In the genomic region with DNA sequence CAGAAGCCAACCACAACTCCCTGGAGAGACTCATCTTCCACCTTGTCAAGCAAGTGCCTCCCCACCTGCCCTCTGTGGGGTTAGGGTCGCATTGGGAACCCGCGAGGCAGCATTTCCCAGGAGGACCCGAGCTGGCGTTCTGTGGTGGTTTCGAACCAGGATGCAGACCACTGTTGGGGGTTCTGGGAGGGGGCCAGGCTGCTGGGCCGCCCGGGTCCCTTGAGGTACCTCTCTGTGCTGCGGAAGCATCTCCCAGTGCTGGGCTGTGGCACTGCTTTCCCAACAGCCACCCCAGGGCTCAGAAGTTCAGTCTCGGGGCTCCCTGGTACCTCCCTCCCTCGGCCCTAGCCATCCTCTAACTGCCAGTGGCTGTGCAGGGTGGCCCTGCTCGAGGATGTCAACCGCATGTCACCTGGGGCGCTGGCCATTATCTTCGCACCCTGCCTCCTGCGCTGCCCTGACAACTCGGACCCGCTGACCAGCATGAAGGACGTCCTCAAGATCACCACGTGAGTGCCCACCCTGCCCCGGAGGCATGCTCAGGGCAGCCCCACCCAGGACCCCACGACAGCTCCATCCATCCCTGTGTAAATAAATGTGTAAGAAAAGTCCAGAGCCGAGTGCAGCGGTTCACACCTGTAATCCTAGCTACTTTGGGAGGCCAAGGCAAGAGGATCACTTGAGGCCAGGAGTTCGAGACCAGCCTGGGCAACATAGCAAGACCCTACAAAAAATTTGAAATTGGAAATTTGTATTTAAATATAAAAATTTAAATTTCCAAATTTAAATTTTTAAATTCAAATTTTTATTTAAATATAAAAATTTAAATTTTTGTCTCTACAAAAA, we compare ENCODE assay signal across 29 cellular contexts. TPM values are rescaled to one million over a fixed set of nuclear protein-coding genes. Genes with fewer than 3 reads are reported as not detected.
"Had no signal": no experiment of that assay in that cellular context is flagged by ENCODE, and none has a peak within 500 bp of the region (broad histone marks: within the 10 kb centered on the region; RNA-seq: fewer than 3 reads in every experiment).

No MANE protein-coding gene starts in this region.

- H3K4me1 ChIP-seq: breast epithelium, testis had no signal

- H3K27ac Mint-ChIP-seq: activated naive CD8-positive, alpha-beta T cell treated with anti-CD3 and anti-CD28 coated beads for 36 hours; nephron progenitor cell; type B pancreatic cell had no signal

- H3K4me3 Mint-ChIP-seq: activated naive CD8-positive, alpha-beta T cell treated with anti-CD3 and anti-CD28 coated beads for 36 hours; activated T-cell treated with anti-CD3 and anti-CD28 coated beads, Interleukin-2, amount 50 U/mL, for 4 hours; central memory CD8-positive, alpha-beta T cell; nephron progenitor cell; type B pancreatic cell had no signal

- H3K27me3 ChIP-seq: breast epithelium, testis had no signal

- H3K36me3 ChIP-seq: breast epithelium had no signal

- H3K27ac ChIP-seq: breast epithelium, testis, WERI-Rb-1 had no signal

- DNase-seq: activated CD4-positive, alpha-beta T cell treated with anti-CD3 and anti-CD28 coated beads for 1 hour; activated CD4-positive, alpha-beta T cell treated with anti-CD3 and anti-CD28 coated beads, Interleukin-2, amount 50 U/mL, for 1 hour; activated CD8-positive, alpha-beta memory T cell treated with anti-CD3 and anti-CD28 coated beads for 24 hours; activated CD8-positive, alpha-beta memory T cell treated with anti-CD3 and anti-CD28 coated beads, Interleukin-2, amount 50 U/mL, for 4 hours; activated naive CD4-positive, alpha-beta T cell treated with Interleukin-2 at 50 U/mL for 16 hours; activated naive CD8-positive, alpha-beta T cell treated with anti-CD3 and anti-CD28 coated beads for 36 hours; activated T-cell treated with anti-CD3 and anti-CD28 coated beads, Interleukin-2, amount 50 U/mL, for 4 hours; effector memory CD4-positive, alpha-beta T cell; glutamatergic neuron; hippocampal formation; mesendoderm; mucosa of descending colon; nephron progenitor cell; occipital lobe; posterior cingulate gyrus; retina; stimulated activated CD4-positive, alpha-beta T cell treated with anti-CD3 and anti-CD28 coated beads, Interleukin-4, amount 100 ng/mL, for 1 hour; stimulated activated naive CD4-positive, alpha-beta T cell; T-helper 1 cell; testis; WERI-Rb-1 had no signal

- H3K4me3 ChIP-seq: breast epithelium, mucosa of descending colon, testis had no signal

- H3K27me3 Mint-ChIP-seq: activated naive CD8-positive, alpha-beta T cell treated with anti-CD3 and anti-CD28 coated beads for 36 hours; central memory CD8-positive, alpha-beta T cell; type B pancreatic cell had no signal

- FAIRE-seq: colon, endothelial cell of umbilical vein, frontal cortex, TTC549 had no signal

- H3K9me3 ChIP-seq: breast epithelium, mucosa of descending colon, testis had no signal

- ATAC-seq: activated T-cell treated with anti-CD3 and anti-CD28 coated beads, Interleukin-2, amount 50 U/mL, for 4 hours; esophagus mucosa; mucosa of descending colon had no signal

- H3K9me3 Mint-ChIP-seq: activated naive CD8-positive, alpha-beta T cell treated with anti-CD3 and anti-CD28 coated beads for 36 hours; activated T-cell treated with anti-CD3 and anti-CD28 coated beads, Interleukin-2, amount 50 U/mL, for 4 hours; central memory CD8-positive, alpha-beta T cell; nephron progenitor cell; type B pancreatic cell had no signal

RNA-seq across cellular contexts. Expression of a gene that starts 57.6 kb away (rescaled TPM):
- total RNA-seq: activated naive CD8-positive, alpha-beta T cell treated with anti-CD3 and anti-CD28 coated beads for 36 hours had no signal
